Comparison of ENCODE assay signal across 8 cellular contexts in genomic region chr16:70800798-70801480, GRCh38. TPM values are rescaled to one million over a fixed set of nuclear protein-coding genes. Genes with fewer than 3 reads are reported as not detected.
DNase-seq lines count a peak whose midpoint lies in the region; ATAC-seq and TF ChIP-seq lines count a peak whose summit lies in the region.

Gene VAC14, minus strand, starts transcription at chr16:70801158. Its CDS starts 258 bp downstream, at chr16:70800900.

- no peak for TF ChIP-seq CTCF in HFF-Myc (IDR thresholded peaks at IDR 0.05; ENCODE audit: low read depth, low read length, missing control alignments)
- no peak for TF ChIP-seq CTCF in gastroesophageal sphincter (IDR thresholded peaks at IDR 0.05)
- no peak for TF ChIP-seq CTCF in neutrophil (IDR thresholded peaks at IDR 0.05)

- TF ChIP-seq EP300 in gastroesophageal sphincter (IDR thresholded peaks at IDR 0.05): no peak

- H3K36me3 ChIP-seq in gastroesophageal sphincter (peaks cover 0 to 20% of the 10 kb centered on the region in 2 donors), neutrophil (peaks cover 6% of the 10 kb centered on the region)

- peak; percentile 35 for TF ChIP-seq POLR2A in gastroesophageal sphincter (IDR thresholded peaks at IDR 0.05)

- H3K27ac ChIP-seq in gastroesophageal sphincter: peak within 1 kb of the TSS in 3 of 4 donors; percentile 65 to 81 (median 79)
- peak within 1 kb of the TSS; percentile 77 for H3K27ac ChIP-seq in neutrophil
- no peak within 1 kb of the TSS for H3K27ac ChIP-seq in substantia nigra (ENCODE audit: low read depth, low read length, poor library complexity, severe bottlenecking)

- WGBS in gastroesophageal sphincter (ENCODE audit: low coverage in 1 of 2), 2 donors: 1% methylated on average over 12 of the region's 63 CpGs; no CpG with 5 or more reads in 1 of the 2 donors

- peaks cover 0 to 27% (median 10%) of the 10 kb centered on the region in 3 donors for H3K4me1 ChIP-seq in gastroesophageal sphincter
- H3K4me1 ChIP-seq in neutrophil (ENCODE audit: control insufficient read depth in 1 of 2, insufficient read depth in 1 of 2, low read depth in 1 of 2, low read length in 1 of 2): peaks cover 20 to 24% of the 10 kb centered on the region in 2 experiments

- H3K4me3 ChIP-seq in HFF-Myc (replicated peaks; ENCODE audit: low read depth, low read length) (peak within 1 kb of the TSS; percentile 86), gastroesophageal sphincter (peak within 1 kb of the TSS; percentile 59 to 94), neutrophil (ENCODE audit: low read depth in 1 of 2, low read length in 1 of 2) (peak within 1 kb of the TSS; percentile 70 to 74)

- H3K9me3 ChIP-seq in gastroesophageal sphincter (peaks cover 0 to 8% (median 0%) of the 10 kb centered on the region in 3 donors), neutrophil (no peaks in the 10 kb centered on the region)

- in situ Hi-C loops in SK-MEL-5 (cut with HindIII; ENCODE audit: low pct_unique_long_range_greater_than_20kb, low sequenced_read_pairs): no loop called here

- DNase-seq in GM03348 (ENCODE audit: low spot score) (peak; percentile 95), HFF-Myc (ENCODE audit: extremely low read depth, low read depth) (peak; percentile 46), NAMALWA (ENCODE audit: low spot score) (peak; percentile 96), SK-MEL-5 (ENCODE audit: low read depth, low spot score) (peak; percentile 87), substantia nigra (lab: John Stamatoyannopoulos, UW) (peak; percentile 27 to 96 (median 79))
- DNase-seq in activated naive CD4-positive, alpha-beta T cell treated with Interleukin-2 at 50 U/mL for 16 hours: peak; percentile 97

- peak; percentile 98 for ATAC-seq in gastroesophageal sphincter

- H3K27me3 ChIP-seq in gastroesophageal sphincter: peaks cover 5% of the 10 kb centered on the region
- peaks cover 19% of the 10 kb centered on the region for H3K27me3 ChIP-seq in neutrophil

RNA-seq across cellular contexts. Expression of gene VAC14, which starts in this region (rescaled TPM):
- total RNA-seq in SK-MEL-5 (2014; rRNA removed; shearing (Covaris generic)): 60.9 and 72.7 TPM in 2 replicates
- 68.3 and 73.5 TPM in 2 replicates for polyA plus RNA-seq in SK-MEL-5 (2015; cell fraction: cytosol; rRNA removed)
- 46.2 and 56.1 TPM in 2 replicates for polyA plus RNA-seq in SK-MEL-5 (2015; cell fraction: nucleus; rRNA removed)
- 10 to 100 TPM; 23.5 to 44.1 (median 29.8) TPM for total RNA-seq in gastroesophageal sphincter

Comparison
In these comparisons a context has a peak if more than half of its experiments do, and no peak if none do; other contexts are left out.
1. DNase-seq: peak in every context shown above with its lines; median percentile 97 in activated naive CD4-positive, alpha-beta T cell treated with Interleukin-2 at 50 U/mL for 16 hours; 96 in NAMALWA; 95 in GM03348; 87 in SK-MEL-5; 79 in substantia nigra; 46 in HFF-Myc.